1 cellular context compared by ENCODE assay signal in the genomic region with DNA sequence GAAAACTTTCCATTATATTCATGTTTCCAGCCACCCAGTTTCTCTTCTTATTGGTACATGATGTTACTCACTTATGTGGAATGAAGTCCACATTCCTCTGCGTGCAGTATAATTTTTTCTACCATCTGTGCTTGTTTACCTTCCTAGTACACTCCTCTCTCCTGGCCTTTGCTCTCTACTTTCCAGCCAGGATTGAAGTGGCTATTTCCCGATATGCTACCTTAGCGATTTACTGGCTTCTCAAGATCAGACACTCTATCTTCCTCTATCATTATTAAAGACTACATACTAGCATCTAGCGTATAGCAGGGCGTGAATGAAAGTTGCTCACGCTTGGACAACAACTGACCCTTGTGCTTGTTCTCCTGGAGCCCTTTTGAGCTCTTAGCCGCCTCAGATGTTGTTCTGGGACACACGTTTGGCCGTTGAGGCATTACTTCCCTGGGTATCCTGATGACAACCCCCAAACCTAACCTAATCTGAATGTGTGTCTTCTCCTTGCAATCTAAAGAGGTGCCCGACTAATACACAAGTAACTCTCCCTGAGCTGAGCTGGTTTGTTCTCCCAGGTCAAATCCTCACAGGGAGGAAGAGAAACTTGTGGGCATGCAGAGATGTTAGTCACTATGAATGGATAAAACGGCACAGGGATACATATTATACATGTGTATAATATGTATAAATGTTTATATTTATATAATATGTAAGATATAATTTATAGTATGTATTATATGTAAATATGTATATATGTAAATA.
TF ChIP-seq lines count a peak whose summit lies in the region.

No MANE protein-coding gene starts in this region.

TF ChIP-seq in HepG2, 621 proteins besides CTCF, POLR2A, EP300 and RAD21 (continued from another document and continues in another):
- no peak for TF ChIP-seq ZNF672 (CRISPR knock-in tag; IDR thresholded peaks at IDR 0.05)
- TF ChIP-seq RFXANK (CRISPR knock-in tag; IDR thresholded peaks at IDR 0.05), result 0 out of 2 replicates have a peak, but pooled peaks have one; percentile 52
- no peak for TF ChIP-seq ZNF546 (CRISPR knock-in tag; conservative IDR thresholded peaks at IDR 0.05)
- TF ChIP-seq PREB (CRISPR knock-in tag; IDR thresholded peaks at IDR 0.05), result no peak
- TF ChIP-seq ZNF850 (CRISPR knock-in tag; conservative IDR thresholded peaks at IDR 0.05), result no peak
- no peak for TF ChIP-seq ZHX2 (IDR thresholded peaks at IDR 0.05; ENCODE audit: low read depth)
- TF ChIP-seq ZHX2 (CRISPR knock-in tag; IDR thresholded peaks at IDR 0.05; ENCODE audit: borderline replicate concordance), result no peak
- TF ChIP-seq CBFB (CRISPR knock-in tag; IDR thresholded peaks at IDR 0.05), result no peak
- no peak for TF ChIP-seq FOXC1 (CRISPR knock-in tag; IDR thresholded peaks at IDR 0.05; ENCODE audit: borderline replicate concordance)
- no peak for TF ChIP-seq SIN3A (IDR thresholded peaks at IDR 0.05; ENCODE audit: borderline replicate concordance, low read depth, low read length)
- no peak for TF ChIP-seq U2AF1 (optimal IDR thresholded peaks at IDR 0.05; ENCODE audit: low read depth, low read length)
- TF ChIP-seq RERE (CRISPR knock-in tag; IDR thresholded peaks at IDR 0.05; ENCODE audit: low read depth), result no peak
- no peak for TF ChIP-seq ZNF317 (CRISPR knock-in tag; IDR thresholded peaks at IDR 0.05)
- TF ChIP-seq SNAPC4 (CRISPR knock-in tag; IDR thresholded peaks at IDR 0.05), result no peak
- TF ChIP-seq GTF3A (CRISPR knock-in tag; conservative IDR thresholded peaks at IDR 0.05), result no peak
- no peak for TF ChIP-seq DNMT3B (CRISPR knock-in tag; conservative IDR thresholded peaks at IDR 0.05)
- peak; percentile 48; the same call in 1 of the 2 replicates for TF ChIP-seq POGZ (CRISPR knock-in tag; IDR thresholded peaks at IDR 0.05)
- TF ChIP-seq BORCS8-MEF2B (CRISPR knock-in tag; IDR thresholded peaks at IDR 0.05), result no peak
- no peak for TF ChIP-seq TCF7L2 (IDR thresholded peaks at IDR 0.05; ENCODE audit: low read depth, low read length)
- no peak for TF ChIP-seq ZNF780A (CRISPR knock-in tag; IDR thresholded peaks at IDR 0.05)
- TF ChIP-seq HOMEZ (CRISPR knock-in tag; IDR thresholded peaks at IDR 0.05; ENCODE audit: low read depth), result no peak; the same call in 1 of the 2 replicates
- TF ChIP-seq ZNF644 (CRISPR knock-in tag; IDR thresholded peaks at IDR 0.05; ENCODE audit: low read depth), result no peak
- TF ChIP-seq ZNF598 (CRISPR knock-in tag; IDR thresholded peaks at IDR 0.05; ENCODE audit: borderline replicate concordance), result no peak
- no peak for TF ChIP-seq ZNF615 (CRISPR knock-in tag; IDR thresholded peaks at IDR 0.05; ENCODE audit: borderline replicate concordance)
- no peak for TF ChIP-seq ZNF749 (CRISPR knock-in tag; IDR thresholded peaks at IDR 0.05; ENCODE audit: borderline replicate concordance)
- no peak for TF ChIP-seq ZNF549 (CRISPR knock-in tag; IDR thresholded peaks at IDR 0.05)
- TF ChIP-seq ZNF839 (CRISPR knock-in tag; IDR thresholded peaks at IDR 0.05; ENCODE audit: borderline replicate concordance), result no peak
- TF ChIP-seq ARHGAP35 (CRISPR knock-in tag; IDR thresholded peaks at IDR 0.05; ENCODE audit: borderline replicate concordance), result no peak
- TF ChIP-seq TAF15 (IDR thresholded peaks at IDR 0.05; ENCODE audit: low read depth, low read length, poor library complexity, severe bottlenecking), result no peak
- peak; percentile 63; the same call in 1 of the 2 replicates for TF ChIP-seq JUNB (CRISPR knock-in tag; IDR thresholded peaks at IDR 0.05; ENCODE audit: borderline replicate concordance)
- TF ChIP-seq, protein P1, sequence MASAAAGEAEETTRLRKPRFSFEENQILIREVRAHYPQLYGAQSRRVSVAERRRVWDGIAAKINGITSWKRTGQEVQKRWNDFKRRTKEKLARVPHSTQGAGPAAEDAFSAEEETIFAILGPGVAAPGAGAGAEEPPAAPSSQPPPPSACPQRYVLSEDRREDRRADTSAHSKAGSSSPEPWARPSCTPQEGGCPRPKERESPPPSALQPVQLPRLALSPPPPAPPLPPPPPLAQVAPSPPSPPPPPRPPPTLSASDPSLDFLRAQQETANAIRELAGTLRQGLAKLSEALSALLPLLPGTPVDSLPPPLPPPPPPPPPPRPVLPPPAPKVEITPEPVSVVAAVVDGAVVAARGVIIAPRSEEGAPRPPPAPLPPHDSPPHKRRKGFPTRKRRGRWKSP (CRISPR knock-in tag; IDR thresholded peaks at IDR 0.05), result no peak
- TF ChIP-seq, protein P2, sequence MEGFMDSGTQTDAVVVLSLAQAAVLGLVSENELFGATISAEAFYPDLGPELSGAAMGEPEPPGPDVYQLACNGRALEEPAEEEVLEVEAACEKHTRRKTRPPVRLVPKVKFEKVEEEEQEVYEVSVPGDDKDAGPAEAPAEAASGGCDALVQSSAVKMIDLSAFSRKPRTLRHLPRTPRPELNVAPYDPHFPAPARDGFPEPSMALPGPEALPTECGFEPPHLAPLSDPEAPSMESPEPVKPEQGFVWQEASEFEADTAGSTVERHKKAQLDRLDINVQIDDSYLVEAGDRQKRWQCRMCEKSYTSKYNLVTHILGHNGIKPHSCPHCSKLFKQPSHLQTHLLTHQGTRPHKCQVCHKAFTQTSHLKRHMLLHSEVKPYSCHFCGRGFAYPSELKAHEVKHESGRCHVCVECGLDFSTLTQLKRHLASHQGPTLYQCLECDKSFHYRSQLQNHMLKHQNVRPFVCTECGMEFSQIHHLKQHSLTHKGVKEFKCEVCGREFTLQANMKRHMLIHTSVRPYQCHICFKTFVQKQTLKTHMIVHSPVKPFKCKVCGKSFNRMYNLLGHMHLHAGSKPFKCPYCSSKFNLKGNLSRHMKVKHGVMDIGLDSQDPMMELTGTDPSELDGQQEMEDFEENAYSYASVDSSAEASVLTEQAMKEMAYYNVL (CRISPR knock-in tag; IDR thresholded peaks at IDR 0.05; ENCODE audit: borderline replicate concordance), result peak; percentile 51; the same call in 1 of the 2 replicates
